16 cellular contexts compared by ENCODE assay signal in genomic region chr2:241081643-241082337, GRCh38. TPM values are rescaled to one million over a fixed set of nuclear protein-coding genes. Genes with fewer than 3 reads are reported as not detected.
DNase-seq lines count a peak whose midpoint lies in the region; ATAC-seq and TF ChIP-seq lines count a peak whose summit lies in the region.
"Had no signal": no experiment of that assay in that cellular context is flagged by ENCODE, and none has a peak within 500 bp of the region (broad histone marks: within the 10 kb centered on the region; RNA-seq: fewer than 3 reads in every experiment).

No MANE protein-coding gene starts in this region.

- no peak overlapping the region for H3K4me3 Mint-ChIP-seq in CD8-positive, alpha-beta memory T cell
- H3K4me3 Mint-ChIP-seq in osteocyte (ENCODE audit: unreplicated experiment): no peak overlapping the region
- H3K4me3 Mint-ChIP-seq in progenitor cell of endocrine pancreas (ENCODE audit: low read depth): no peak overlapping the region
- H3K4me3 Mint-ChIP-seq: activated T-cell treated with anti-CD3 and anti-CD28 coated beads, Interleukin-2, amount 50 U/mL, for 72 hours had no signal

- CTCF ChIA-PET in CD8-positive, alpha-beta memory T cell (lab: Charles Lee): interaction anchor here (5.7 kb wide), 1 partner anchor 68 kb away, joined by 67 read pairs; the partner anchor contains the start of genes PASK and PPP1R7
- CTCF ChIA-PET in Panc1 (lab: Charles Lee): no interaction called here

- peaks cover 8% of the 10 kb centered on the region for H3K36me3 ChIP-seq in CD8-positive, alpha-beta memory T cell (ENCODE audit: insufficient read depth, low read length)
- H3K36me3 ChIP-seq in Panc1 (ENCODE audit: control insufficient read depth, insufficient read depth, low read length): no peaks in the 10 kb centered on the region

- POLR2A ChIA-PET in CD8-positive, alpha-beta memory T cell (lab: Charles Lee): no interaction called here
- POLR2A ChIA-PET in Panc1 (lab: Charles Lee): no interaction called here

- ATAC-seq in Panc1 (peak; percentile 34; the same call in 1 of the 2 replicates), esophagus mucosa (peak; percentile 61)

- H3K9me3 Mint-ChIP-seq in CD8-positive, alpha-beta memory T cell: no peaks in the 10 kb centered on the region
- peaks cover 5% of the 10 kb centered on the region for H3K9me3 Mint-ChIP-seq in osteocyte (ENCODE audit: unreplicated experiment)
- H3K9me3 Mint-ChIP-seq in progenitor cell of endocrine pancreas (ENCODE audit: low read depth): peaks cover 3% of the 10 kb centered on the region
- H3K9me3 Mint-ChIP-seq: activated T-cell treated with anti-CD3 and anti-CD28 coated beads, Interleukin-2, amount 50 U/mL, for 72 hours had no signal

- intact Hi-C loops in Panc1 (cut with micrococcal nuclease; ENCODE audit: unreplicated experiment): no loop called here

- H3K4me1 ChIP-seq in CD8-positive, alpha-beta memory T cell (ENCODE audit: insufficient read depth, low read length): peaks cover 3% of the 10 kb centered on the region
- H3K4me1 ChIP-seq in Panc1 (ENCODE audit: control insufficient read depth, insufficient read depth, low read length): no peaks in the 10 kb centered on the region

- no peaks in the 10 kb centered on the region for H3K9me3 ChIP-seq in CD8-positive, alpha-beta memory T cell (ENCODE audit: low read length)
- H3K9me3 ChIP-seq in Panc1 (ENCODE audit: control insufficient read depth, insufficient read depth, low read depth, low read length): no peaks in the 10 kb centered on the region
- H3K9me3 ChIP-seq: BLaER1 had no signal

- H3K4me3 ChIP-seq in CD8-positive, alpha-beta memory T cell (ENCODE audit: low read length): no peak overlapping the region
- no peak overlapping the region for H3K4me3 ChIP-seq in Panc1 (ENCODE audit: low read depth in 2 of 2, low read length in 2 of 2)
- H3K4me3 ChIP-seq: BLaER1, GM23248 had no signal

- peaks cover 5 to 32% (median 17%) of the 10 kb centered on the region in 3 donors for H3K4me1 Mint-ChIP-seq in CD8-positive, alpha-beta memory T cell
- H3K4me1 Mint-ChIP-seq in osteocyte (ENCODE audit: unreplicated experiment): no peaks in the 10 kb centered on the region
- peaks cover 3% of the 10 kb centered on the region for H3K4me1 Mint-ChIP-seq in progenitor cell of endocrine pancreas (ENCODE audit: low read depth)

- no peaks in the 10 kb centered on the region for H3K27me3 Mint-ChIP-seq in CD8-positive, alpha-beta memory T cell
- H3K27me3 Mint-ChIP-seq in osteocyte (ENCODE audit: unreplicated experiment) (no peaks in the 10 kb centered on the region), progenitor cell of endocrine pancreas (no peaks in the 10 kb centered on the region)

- DNase-seq in CD8-positive, alpha-beta memory T cell: no peak
- DNase-seq in Panc1 (ENCODE audit: low read depth, low spot score) (no peak), osteocyte (ENCODE audit: extremely low spot score, unreplicated experiment) (peak; percentile 75), superior temporal gyrus (ENCODE audit: extremely low spot score) (no peak), progenitor cell of endocrine pancreas (ENCODE audit: low spot score, unreplicated experiment) (no peak)
- no peak for DNase-seq in activated CD4-positive, CD25-positive, alpha-beta regulatory T cell treated with anti-CD3 and anti-CD28 coated beads, Interleukin-2, amount 50 U/mL, for 72 hours
- DNase-seq: activated CD4-positive, alpha-beta T cell treated with anti-CD3 and anti-CD28 coated beads for 48 hours; activated T-cell treated with anti-CD3 and anti-CD28 coated beads, Interleukin-2, amount 50 U/mL, for 72 hours; GM23248; NCI-H2081; NCI-H526; nucleus accumbens; stimulated activated CD4-positive, alpha-beta T cell treated with anti-CD3 and anti-CD28 coated beads, Interleukin-2, amount 100 ng/mL, for 48 hours had no signal

- in situ Hi-C loops in Panc1 (cut with HindIII; ENCODE audit: low pct_unique_long_range_greater_than_20kb, low sequenced_read_pairs): no loop called here

- peak overlapping the region in 5 of 8 donors; percentile 12 to 95 (median 60) for H3K27ac Mint-ChIP-seq in CD8-positive, alpha-beta memory T cell
- H3K27ac Mint-ChIP-seq in osteocyte (ENCODE audit: unreplicated experiment): no peak overlapping the region
- H3K27ac Mint-ChIP-seq in progenitor cell of endocrine pancreas: no peak overlapping the region
- H3K27ac Mint-ChIP-seq: activated T-cell treated with anti-CD3 and anti-CD28 coated beads, Interleukin-2, amount 50 U/mL, for 72 hours had no signal

- no TSS peak for BruUV-seq in Panc1 (replicated peaks; lab: Mats Ljungman, UMichigan)

- no peak for TF ChIP-seq CTCF in Panc1 (IDR thresholded peaks at IDR 0.05)
- TF ChIP-seq CTCF in osteocyte (IDR thresholded peaks at IDR 0.05): no peak
- TF ChIP-seq CTCF in progenitor cell of endocrine pancreas (IDR thresholded peaks at IDR 0.05; ENCODE audit: unreplicated experiment): no peak

- H3K36me3 Mint-ChIP-seq in CD8-positive, alpha-beta memory T cell: peaks cover 15 to 20% (median 16%) of the 10 kb centered on the region in 3 donors
- H3K36me3 Mint-ChIP-seq in osteocyte (ENCODE audit: unreplicated experiment) (peaks cover 20% of the 10 kb centered on the region), progenitor cell of endocrine pancreas (ENCODE audit: insufficient read depth) (peaks cover 20% of the 10 kb centered on the region)

- no peak overlapping the region for H3K27ac ChIP-seq in CD8-positive, alpha-beta memory T cell (ENCODE audit: low read depth, low read length)
- no peak overlapping the region for H3K27ac ChIP-seq in Panc1 (ENCODE audit: low read length)
- H3K27ac ChIP-seq: BLaER1, GM23248, HL-60 had no signal

- no peaks in the 10 kb centered on the region for H3K27me3 ChIP-seq in CD8-positive, alpha-beta memory T cell (ENCODE audit: insufficient read depth, low read length, poor library complexity, severe bottlenecking)
- no peaks in the 10 kb centered on the region for H3K27me3 ChIP-seq in Panc1 (ENCODE audit: control insufficient read depth, insufficient read depth, low read length)
- H3K27me3 ChIP-seq: BLaER1 had no signal

RNA-seq across cellular contexts. Expression of gene MTERF4, which starts 20.3 kb away (rescaled TPM):
- total RNA-seq in CD8-positive, alpha-beta memory T cell: 10 to 100 TPM; 48.0 to 49.2 TPM
- 46.4 TPM for polyA plus RNA-seq in CD8-positive, alpha-beta memory T cell
- total RNA-seq in Panc1 (2021; ENCODE audit: unreplicated experiment) (28.9 TPM), esophagus mucosa (23.7 TPM), osteocyte (32.4 and 36.8 TPM in 2 replicates), progenitor cell of endocrine pancreas (57.2 and 63.0 TPM in 2 replicates)
- 35.8 TPM for polyA plus RNA-seq in Panc1 (2012; ENCODE audit: insufficient read length)

Comparison
In these comparisons a context has a peak if more than half of its experiments do, and no peak if none do; other contexts are left out.
1. H3K27ac Mint-ChIP-seq: peak in CD8-positive, alpha-beta memory T cell (5 of 8); none in osteocyte (single experiment) and progenitor cell of endocrine pancreas (single experiment).